In genomic region chr11:48041877-48042698, GRCh38 we compare ENCODE assay signal across 11 cellular contexts.
A peak's percentile ranks its signal among the peaks of the same experiment; 100 is the strongest.
DNase-seq lines count a peak whose midpoint lies in the region; ATAC-seq and TF ChIP-seq lines count a peak whose summit lies in the region.
"Had no signal": no experiment of that assay in that cellular context is flagged by ENCODE, and none has a peak within 500 bp of the region (broad histone marks: within the 10 kb centered on the region; RNA-seq: fewer than 3 reads in every experiment).

No MANE protein-coding gene starts in this region.

- H3K36me3 Mint-ChIP-seq in activated T-cell treated with anti-CD3 and anti-CD28 coated beads, Interleukin-2, amount 50 U/mL, for 24 hours (ENCODE audit: low read depth): peaks cover 11% of the 10 kb centered on the region
- peaks cover 0 to 25% of the 10 kb centered on the region in 2 donors for H3K36me3 Mint-ChIP-seq in activated naive CD4-positive, alpha-beta T cell treated with anti-CD3 and anti-CD28 coated beads, Interleukin-2, amount 50 U/mL, for 72 hours
- H3K36me3 Mint-ChIP-seq: naive thymus-derived CD8-positive, alpha-beta T cell had no signal

- H3K27ac ChIP-seq in right lobe of liver (peak overlapping the region in 1 of 3 donors; percentile 40), substantia nigra (ENCODE audit: low read depth, low read length, poor library complexity, severe bottlenecking) (peak overlapping the region; percentile 75)

- H3K4me1 Mint-ChIP-seq in activated T-cell treated with anti-CD3 and anti-CD28 coated beads, Interleukin-2, amount 50 U/mL, for 24 hours (ENCODE audit: low read depth): peaks cover 63% of the 10 kb centered on the region

- peak in 1 of 2 donors; percentile 47 for ATAC-seq in activated naive CD4-positive, alpha-beta T cell treated with anti-CD3 and anti-CD28 coated beads, Interleukin-2, amount 50 U/mL, for 72 hours
- ATAC-seq in right lobe of liver (peak; percentile 54 to 70 (median 57)), GM19351 (IDR thresholded peaks at IDR 0.05; ENCODE audit: unreplicated experiment) (no peak), HG03354 (IDR thresholded peaks at IDR 0.05; ENCODE audit: poor library complexity, severe bottlenecking, unreplicated experiment) (no peak)
- ATAC-seq: naive thymus-derived CD8-positive, alpha-beta T cell had no signal

- no peaks in the 10 kb centered on the region for H3K9me3 ChIP-seq in right lobe of liver

- no peaks in the 10 kb centered on the region for H3K27me3 ChIP-seq in right lobe of liver

- peak overlapping the region; percentile 82 for H3K27ac Mint-ChIP-seq in activated T-cell treated with anti-CD3 and anti-CD28 coated beads, Interleukin-2, amount 50 U/mL, for 24 hours
- peak overlapping the region; percentile 30 to 32 for H3K27ac Mint-ChIP-seq in activated naive CD4-positive, alpha-beta T cell treated with anti-CD3 and anti-CD28 coated beads, Interleukin-2, amount 50 U/mL, for 72 hours

- H3K4me3 Mint-ChIP-seq in activated T-cell treated with anti-CD3 and anti-CD28 coated beads, Interleukin-2, amount 50 U/mL, for 24 hours: peak overlapping the region; percentile 1

- no peaks in the 10 kb centered on the region for H3K36me3 ChIP-seq in right lobe of liver

- H3K9me3 Mint-ChIP-seq in activated T-cell treated with anti-CD3 and anti-CD28 coated beads, Interleukin-2, amount 50 U/mL, for 24 hours: no peaks in the 10 kb centered on the region
- H3K9me3 Mint-ChIP-seq in activated naive CD4-positive, alpha-beta T cell treated with anti-CD3 and anti-CD28 coated beads, Interleukin-2, amount 50 U/mL, for 72 hours: no peaks in the 10 kb centered on the region
- H3K9me3 Mint-ChIP-seq: naive thymus-derived CD8-positive, alpha-beta T cell had no signal

- intact Hi-C loops in right lobe of liver (cut with DNase I): no loop called here

- DNase-seq in activated T-cell treated with anti-CD3 and anti-CD28 coated beads, Interleukin-2, amount 50 U/mL, for 24 hours: no peak
- DNase-seq in activated T-cell treated with anti-CD3 and anti-CD28 coated beads for 4 hours (no peak), right lobe of liver (no peak), substantia nigra (lab: John Stamatoyannopoulos, UW) (peak in 13 of 49 donors; percentile 17 to 53 (median 30)), kidney tubule cell (ENCODE audit: low spot score) (no peak)
- DNase-seq in activated naive CD4-positive, alpha-beta T cell treated with anti-CD3 and anti-CD28 coated beads, Interleukin-2, amount 50 U/mL, for 72 hours (ENCODE audit: low spot score in 2 of 2): no peak
- DNase-seq: activated CD8-positive, alpha-beta memory T cell treated with anti-CD3 and anti-CD28 coated beads for 24 hours; DMS79 treated with DMSO at 0.1 percent for 48 hours; naive thymus-derived CD8-positive, alpha-beta T cell had no signal

- TF ChIP-seq CTCF in right lobe of liver (IDR thresholded peaks at IDR 0.05): no peak

- H3K4me1 ChIP-seq in right lobe of liver: peaks cover 0 to 51% (median 5%) of the 10 kb centered on the region in 4 donors

- TF ChIP-seq POLR2A in right lobe of liver (IDR thresholded peaks at IDR 0.05): no peak

- 58% methylated on average over 5 of the region's 5 CpGs for WGBS in right lobe of liver (ENCODE audit: insufficient coverage, low coverage, low lambda C conversion rate, missing lambda C conversion rate)

- no peak overlapping the region for H3K4me3 ChIP-seq in right lobe of liver

- no peaks in the 10 kb centered on the region for H3K27me3 Mint-ChIP-seq in activated T-cell treated with anti-CD3 and anti-CD28 coated beads, Interleukin-2, amount 50 U/mL, for 24 hours
- H3K27me3 Mint-ChIP-seq: naive thymus-derived CD8-positive, alpha-beta T cell had no signal

Comparison
In these comparisons a context has a peak if more than half of its experiments do, and no peak if none do; other contexts are left out.
1. ATAC-seq: peak in right lobe of liver (4 of 4); none in GM19351 (single experiment) and HG03354 (single experiment).